ENCODE assay signal across 1 cellular context in genomic region chr13:20873348-20873747, GRCh38.
TF ChIP-seq lines count a peak whose summit lies in the region.

No MANE protein-coding gene starts in this region.

TF ChIP-seq in SK-N-SH treated with all-trans-retinoic acid at 6 μM for 48 hours, 23 proteins besides CTCF, POLR2A, EP300 and RAD21 (continued from another document):
- TF ChIP-seq POU6F1 (CRISPR knock-in tag; IDR thresholded peaks at IDR 0.05; ENCODE audit: borderline replicate concordance, low read depth) (no peak), BACH2 (CRISPR knock-in tag; IDR thresholded peaks at IDR 0.05; ENCODE audit: borderline replicate concordance) (no peak)
